7 cellular contexts compared by ENCODE assay signal in genomic region chr19:6735181-6735891, GRCh38. TPM values are rescaled to one million over a fixed set of nuclear protein-coding genes. Genes with fewer than 3 reads are reported as not detected.
A peak's percentile ranks its signal among the peaks of the same experiment; 100 is the strongest.
DNase-seq lines count a peak whose midpoint lies in the region; ATAC-seq lines count a peak whose summit lies in the region.
"Had no signal": no experiment of that assay in that cellular context is flagged by ENCODE, and none has a peak within 500 bp of the region (broad histone marks: within the 10 kb centered on the region; RNA-seq: fewer than 3 reads in every experiment).

No MANE protein-coding gene starts in this region.

- H3K4me3 ChIP-seq in GM08714 (ENCODE audit: low read length): peak overlapping the region; percentile 84; the same call in 1 of the 2 replicates

- no peak for ATAC-seq in naive thymus-derived CD8-positive, alpha-beta T cell

- H3K4me1 Mint-ChIP-seq in activated naive CD8-positive, alpha-beta T cell treated with anti-CD3 and anti-CD28 coated beads for 36 hours: peaks cover 27% of the 10 kb centered on the region
- peaks cover 19 to 40% (median 34%) of the 10 kb centered on the region in 4 donors for H3K4me1 Mint-ChIP-seq in naive thymus-derived CD8-positive, alpha-beta T cell

- no peaks in the 10 kb centered on the region for H3K9me3 Mint-ChIP-seq in activated naive CD8-positive, alpha-beta T cell treated with anti-CD3 and anti-CD28 coated beads for 36 hours
- no peaks in the 10 kb centered on the region for H3K9me3 Mint-ChIP-seq in naive thymus-derived CD8-positive, alpha-beta T cell

- peak overlapping the region; percentile 99 for H3K27ac Mint-ChIP-seq in activated naive CD8-positive, alpha-beta T cell treated with anti-CD3 and anti-CD28 coated beads for 36 hours
- H3K27ac Mint-ChIP-seq in naive thymus-derived CD8-positive, alpha-beta T cell: peak overlapping the region in 7 of 10 donors; percentile 47 to 98 (median 97)

- POLR2A ChIA-PET in naive thymus-derived CD8-positive, alpha-beta T cell (lab: Charles Lee): interaction anchor here (0.8 to 5.7 kb wide), 2 partner anchors 37 to 128 kb away, joined by 3 to 81 read pairs; partner anchors contain the start of gene VAV1

- no peak for DNase-seq in activated naive CD8-positive, alpha-beta T cell treated with anti-CD3 and anti-CD28 coated beads for 36 hours
- no peak for DNase-seq in naive thymus-derived CD8-positive, alpha-beta T cell
- no peak for DNase-seq in NCI-H526 treated with DMSO at 0.1 percent for 48 hours (lab: John Stamatoyannopoulos, UW)
- no peak for DNase-seq in NCI-H187 (lab: John Stamatoyannopoulos, UW)
- no peak for DNase-seq in NCI-H1436 (lab: John Stamatoyannopoulos, UW)
- DNase-seq: activated CD4-positive, CD25-positive, alpha-beta regulatory T cell treated with anti-CD3 and anti-CD28 coated beads, Interleukin-2, amount 50 U/mL, for 72 hours had no signal

- peaks cover 14% of the 10 kb centered on the region for H3K36me3 Mint-ChIP-seq in activated naive CD8-positive, alpha-beta T cell treated with anti-CD3 and anti-CD28 coated beads for 36 hours
- peaks cover 0 to 12% (median 4%) of the 10 kb centered on the region in 3 donors for H3K36me3 Mint-ChIP-seq in naive thymus-derived CD8-positive, alpha-beta T cell

- peak overlapping the region; percentile 99 for H3K4me3 Mint-ChIP-seq in activated naive CD8-positive, alpha-beta T cell treated with anti-CD3 and anti-CD28 coated beads for 36 hours
- H3K4me3 Mint-ChIP-seq in naive thymus-derived CD8-positive, alpha-beta T cell: peak overlapping the region in 4 of 10 donors; percentile 9 to 42 (median 22)

- no peaks in the 10 kb centered on the region for H3K27me3 Mint-ChIP-seq in activated naive CD8-positive, alpha-beta T cell treated with anti-CD3 and anti-CD28 coated beads for 36 hours
- no peaks in the 10 kb centered on the region for H3K27me3 Mint-ChIP-seq in naive thymus-derived CD8-positive, alpha-beta T cell

RNA-seq across cellular contexts. Expression of gene GPR108, which starts 2.0 kb away (rescaled TPM):
- 10 to 100 TPM; 56.0 to 62.9 TPM for total RNA-seq in activated naive CD8-positive, alpha-beta T cell treated with anti-CD3 and anti-CD28 coated beads for 36 hours
- 10 to 100 TPM; 56.8 to 58.3 TPM for total RNA-seq in naive thymus-derived CD8-positive, alpha-beta T cell
- polyA plus RNA-seq in naive thymus-derived CD8-positive, alpha-beta T cell: 10 to 100 TPM; 51.0 to 77.1 (median 58.0) TPM

RNA-seq across cellular contexts. Expression of gene TRIP10, which starts 4.1 kb away (rescaled TPM):
- 10 to 100 TPM; 29.8 to 31.3 TPM for total RNA-seq in activated naive CD8-positive, alpha-beta T cell treated with anti-CD3 and anti-CD28 coated beads for 36 hours
- 1 to 10 TPM; 4.5 to 5.3 TPM for total RNA-seq in naive thymus-derived CD8-positive, alpha-beta T cell
- 1 to 10 TPM in 1 of 3 donors, under 1 TPM in 2; 0.64 to 1.0 (median 0.97) TPM for polyA plus RNA-seq in naive thymus-derived CD8-positive, alpha-beta T cell

RNA-seq across cellular contexts. Expression of gene C3, which starts 14.9 kb away (rescaled TPM):
- under 1 TPM; 0.22 to 0.64 TPM for total RNA-seq in activated naive CD8-positive, alpha-beta T cell treated with anti-CD3 and anti-CD28 coated beads for 36 hours
- 1 to 10 TPM in 1 of 2 experiments, under 1 TPM in 1; 0.80 to 2.4 TPM for total RNA-seq in naive thymus-derived CD8-positive, alpha-beta T cell
- polyA plus RNA-seq in naive thymus-derived CD8-positive, alpha-beta T cell: not detected

RNA-seq across cellular contexts. Expression of gene SH2D3A, which starts 31.9 kb away (rescaled TPM):
- 10 to 100 TPM; 25.7 to 26.1 TPM for total RNA-seq in activated naive CD8-positive, alpha-beta T cell treated with anti-CD3 and anti-CD28 coated beads for 36 hours
- total RNA-seq in naive thymus-derived CD8-positive, alpha-beta T cell: 10 to 100 TPM; 45.8 to 46.5 TPM
- 10 to 100 TPM; 23.0 to 47.3 (median 35.7) TPM for polyA plus RNA-seq in naive thymus-derived CD8-positive, alpha-beta T cell

RNA-seq across cellular contexts. Expression of gene VAV1, which starts 37.2 kb away (rescaled TPM):
- total RNA-seq in activated naive CD8-positive, alpha-beta T cell treated with anti-CD3 and anti-CD28 coated beads for 36 hours: 10 to 100 TPM; 65.2 to 65.7 TPM
- 10 to 100 TPM; 79.5 to 85.0 TPM for total RNA-seq in naive thymus-derived CD8-positive, alpha-beta T cell
- 10 to 100 TPM; 18.7 to 27.9 (median 19.9) TPM for polyA plus RNA-seq in naive thymus-derived CD8-positive, alpha-beta T cell

Comparison
In these comparisons a context has a peak if more than half of its experiments do, and no peak if none do; other contexts are left out.
1. RNA of gene TRIP10, which starts 4.1 kb away (total RNA-seq): 29.8 to 31.3 TPM in activated naive CD8-positive, alpha-beta T cell treated with anti-CD3 and anti-CD28 coated beads for 36 hours; 4.5 to 5.3 TPM in naive thymus-derived CD8-positive, alpha-beta T cell; every median in the first group is over 4 times any median in the second.